8 cellular contexts compared by ENCODE assay signal in genomic region chr10:62149621-62150020, GRCh38.
"Had no signal": no experiment of that assay in that cellular context is flagged by ENCODE, and none has a peak within 500 bp of the region (broad histone marks: within the 10 kb centered on the region; RNA-seq: fewer than 3 reads in every experiment).

No MANE protein-coding gene starts in this region.

- H3K4me1 Mint-ChIP-seq: GM23338, H9 had no signal

- H3K4me3 ChIP-seq: GM23338, K562 had no signal

- H3K9me3 Mint-ChIP-seq: GM23338, H9 had no signal

- DNase-seq: H9, HCEC 1CT, IMR-90 had no signal

- H3K4me2 ChIP-seq: GM23338 had no signal

- H3K4me3 Mint-ChIP-seq: GM23338, H9 had no signal

- FAIRE-seq: H1, H54, HTR-8/SVneo, K562 had no signal

- H2AFZ ChIP-seq: GM23338 had no signal

- H3K27ac Mint-ChIP-seq: GM23338, H9 had no signal

- ATAC-seq: GM23338, K562 had no signal
